ENCODE assay signal across 21 cellular contexts in genomic region chr14:71734076-71734475, GRCh38.
"Had no signal": no experiment of that assay in that cellular context is flagged by ENCODE, and none has a peak within 500 bp of the region (broad histone marks: within the 10 kb centered on the region; RNA-seq: fewer than 3 reads in every experiment).

No MANE protein-coding gene starts in this region.

- H3K27me3 ChIP-seq: colonic mucosa, heart right ventricle, pancreas, right atrium auricular region, spleen had no signal

- H3K4me1 Mint-ChIP-seq: activated T-helper 17 cell treated with anti-CD3 and anti-CD28 coated beads, Interleukin-2, amount 50 U/mL, for 72 hours; memory B cell had no signal

- H3K27me3 Mint-ChIP-seq: activated CD4-positive, alpha-beta memory T cell treated with anti-CD3 and anti-CD28 coated beads, Interleukin-2, amount 10 ng/mL, durations not matched to agents 7 days and 5 days; activated CD4-positive, alpha-beta T cell treated with anti-CD3 and anti-CD28 coated beads, Interleukin-2, amount 10 ng/mL, durations not matched to agents 24 days and 14 days; activated CD8-positive, alpha-beta memory T cell treated with anti-CD3 and anti-CD28 coated beads, Interleukin-2, amount 10 ng/mL, durations not matched to agents 7 days and 5 days; activated T-helper 17 cell treated with anti-CD3 and anti-CD28 coated beads, Interleukin-2, amount 50 U/mL, for 72 hours; memory B cell; natural killer cell treated with Interleukin-12 subunit alpha and Interleukin-12 subunit beta and Interleukin-15 and Interleukin-18, amount 100 ng/mL, for 72 hours had no signal

- DNase-seq: activated CD4-positive, alpha-beta memory T cell treated with anti-CD3 and anti-CD28 coated beads, Interleukin-2, amount 10 ng/mL, durations not matched to agents 7 days and 5 days; activated CD4-positive, alpha-beta T cell treated with anti-CD3 and anti-CD28 coated beads, Interleukin-2, amount 10 ng/mL, durations not matched to agents 24 days and 14 days; activated CD4-positive, CD25-positive, alpha-beta regulatory T cell; activated CD8-positive, alpha-beta memory T cell treated with anti-CD3 and anti-CD28 coated beads, Interleukin-2, amount 10 ng/mL, durations not matched to agents 7 days and 5 days; colonic mucosa; erythroblast; foreskin fibroblast; heart right ventricle; left colon; pancreas; psoas muscle; spleen; stimulated activated CD4-positive, alpha-beta T cell treated with anti-CD3 and anti-CD28 coated beads, Interleukin-4, amount 100 ng/mL, for 1 hour; stimulated activated naive CD8-positive, alpha-beta T cell treated with anti-CD3 and anti-CD28 coated beads, Interleukin-15, Interleukin-2, amounts not matched to agents 100 U/mL and 50 U/mL, for 24 hours; T1000 had no signal

- H3K36me3 Mint-ChIP-seq: activated naive CD4-positive, alpha-beta T cell treated with anti-CD3 and anti-CD28 coated beads, Interleukin-2, amount 50 U/mL, for 72 hours had no signal

- H3K4me3 ChIP-seq: colonic mucosa, heart right ventricle, pancreas, psoas muscle, right atrium auricular region, spleen had no signal

- H3K27ac Mint-ChIP-seq: activated CD4-positive, alpha-beta memory T cell treated with anti-CD3 and anti-CD28 coated beads, Interleukin-2, amount 10 ng/mL, durations not matched to agents 7 days and 5 days; activated CD4-positive, alpha-beta T cell treated with anti-CD3 and anti-CD28 coated beads, Interleukin-2, amount 10 ng/mL, durations not matched to agents 24 days and 14 days; activated CD8-positive, alpha-beta memory T cell treated with anti-CD3 and anti-CD28 coated beads, Interleukin-2, amount 10 ng/mL, durations not matched to agents 7 days and 5 days; activated T-helper 17 cell treated with anti-CD3 and anti-CD28 coated beads, Interleukin-2, amount 50 U/mL, for 72 hours; natural killer cell treated with Interleukin-12 subunit alpha and Interleukin-12 subunit beta and Interleukin-15 and Interleukin-18, amount 100 ng/mL, for 72 hours; T-helper 1 cell treated with Interleukin-12 subunit alpha and Interleukin-12 subunit beta and Interleukin-4 antibody, amounts not matched to agents 30 μg/mL and 1 μg/mL, for 36 hours had no signal

- H3K9me3 Mint-ChIP-seq: activated CD4-positive, alpha-beta memory T cell treated with anti-CD3 and anti-CD28 coated beads, Interleukin-2, amount 10 ng/mL, durations not matched to agents 7 days and 5 days; activated CD4-positive, alpha-beta T cell treated with anti-CD3 and anti-CD28 coated beads, Interleukin-2, amount 10 ng/mL, durations not matched to agents 24 days and 14 days; activated naive CD4-positive, alpha-beta T cell treated with anti-CD3 and anti-CD28 coated beads, Interleukin-2, amount 50 U/mL, for 72 hours; activated T-helper 17 cell treated with anti-CD3 and anti-CD28 coated beads, Interleukin-2, amount 50 U/mL, for 72 hours; memory B cell; natural killer cell treated with Interleukin-12 subunit alpha and Interleukin-12 subunit beta and Interleukin-15 and Interleukin-18, amount 100 ng/mL, for 72 hours; T-helper 1 cell treated with Interleukin-12 subunit alpha and Interleukin-12 subunit beta and Interleukin-4 antibody, amounts not matched to agents 30 μg/mL and 1 μg/mL, for 36 hours had no signal

- ATAC-seq: activated CD8-positive, alpha-beta memory T cell treated with anti-CD3 and anti-CD28 coated beads, Interleukin-2, amount 10 ng/mL, durations not matched to agents 7 days and 5 days; activated naive CD4-positive, alpha-beta T cell treated with anti-CD3 and anti-CD28 coated beads, Interleukin-2, amount 50 U/mL, for 72 hours; activated T-helper 17 cell treated with anti-CD3 and anti-CD28 coated beads, Interleukin-2, amount 50 U/mL, for 72 hours; heart right ventricle; left colon; natural killer cell treated with Interleukin-12 subunit alpha and Interleukin-12 subunit beta and Interleukin-15 and Interleukin-18, amount 100 ng/mL, for 72 hours; pancreas; psoas muscle; stimulated activated naive CD8-positive, alpha-beta T cell treated with anti-CD3 and anti-CD28 coated beads, Interleukin-15, Interleukin-2, amounts not matched to agents 100 U/mL and 50 U/mL, for 24 hours had no signal

- H3K4me1 ChIP-seq: colonic mucosa, psoas muscle, right atrium auricular region had no signal

- H3K27ac ChIP-seq: colonic mucosa, heart right ventricle, pancreas, psoas muscle, right atrium auricular region, spleen had no signal

- H3K4me3 Mint-ChIP-seq: activated CD4-positive, alpha-beta memory T cell treated with anti-CD3 and anti-CD28 coated beads, Interleukin-2, amount 10 ng/mL, durations not matched to agents 7 days and 5 days; activated CD4-positive, alpha-beta T cell treated with anti-CD3 and anti-CD28 coated beads, Interleukin-2, amount 10 ng/mL, durations not matched to agents 24 days and 14 days; activated CD8-positive, alpha-beta memory T cell treated with anti-CD3 and anti-CD28 coated beads, Interleukin-2, amount 10 ng/mL, durations not matched to agents 7 days and 5 days; activated T-helper 17 cell treated with anti-CD3 and anti-CD28 coated beads, Interleukin-2, amount 50 U/mL, for 72 hours; memory B cell; natural killer cell treated with Interleukin-12 subunit alpha and Interleukin-12 subunit beta and Interleukin-15 and Interleukin-18, amount 100 ng/mL, for 72 hours; T-helper 1 cell treated with Interleukin-12 subunit alpha and Interleukin-12 subunit beta and Interleukin-4 antibody, amounts not matched to agents 30 μg/mL and 1 μg/mL, for 36 hours had no signal
